ENCODE assay signal across 27 cellular contexts in genomic region chr3:127741690-127742089, GRCh38.
"Had no signal": no experiment of that assay in that cellular context is flagged by ENCODE, and none has a peak within 500 bp of the region (broad histone marks: within the 10 kb centered on the region; RNA-seq: fewer than 3 reads in every experiment).

No MANE protein-coding gene starts in this region.

- ATAC-seq: activated CD8-positive, alpha-beta T cell treated with anti-CD3 and anti-CD28 coated beads for 36 hours; activated naive CD8-positive, alpha-beta T cell treated with anti-CD3 and anti-CD28 coated beads, Interleukin-2, amount 50 U/mL, for 24 hours; activated T-cell treated with anti-CD3 and anti-CD28 coated beads, Interleukin-2, amount 50 U/mL, for 4 hours; activated T-helper 17 cell treated with anti-CD3 and anti-CD28 coated beads, Interleukin-2, amount 50 U/mL, for 72 hours; left lobe of liver; naive thymus-derived CD8-positive, alpha-beta T cell; pancreas had no signal

- H3K36me3 ChIP-seq: breast epithelium, pancreas, prostate gland, thyroid gland, vagina had no signal

- H3K4me3 ChIP-seq: breast epithelium, pancreas, prostate gland, thyroid gland, upper lobe of left lung, vagina had no signal

- H3K4me3 Mint-ChIP-seq: activated CD4-positive, alpha-beta T cell treated with anti-CD3 and anti-CD28 coated beads, Interleukin-2, amount 10 ng/mL, durations not matched to agents 24 days and 14 days; activated CD8-positive, alpha-beta T cell treated with anti-CD3 and anti-CD28 coated beads for 36 hours; activated naive CD4-positive, alpha-beta T cell treated with anti-CD3 and anti-CD28 coated beads, Interleukin-2, amount 50 U/mL, for 24 hours; activated naive CD8-positive, alpha-beta T cell treated with anti-CD3 and anti-CD28 coated beads, Interleukin-2, amount 50 U/mL, for 24 hours; activated T-cell treated with anti-CD3 and anti-CD28 coated beads, Interleukin-2, amount 50 U/mL, for 4 hours; activated T-helper 17 cell treated with anti-CD3 and anti-CD28 coated beads, Interleukin-2, amount 50 U/mL, for 72 hours; central memory CD8-positive, alpha-beta T cell; dendritic cell treated with granulocyte-macrophage colony-stimulating factor and Interleukin-4, amounts not matched to agents 40 ng/mL and 50 ng/mL, for 4 days; naive thymus-derived CD8-positive, alpha-beta T cell; neural crest cell had no signal

- DNase-seq: activated CD4-positive, alpha-beta T cell treated with anti-CD3 and anti-CD28 coated beads, Interleukin-2, amount 10 ng/mL, durations not matched to agents 24 days and 14 days; activated CD4-positive, CD25-positive, alpha-beta regulatory T cell treated with anti-CD3 and anti-CD28 coated beads, Interleukin-2, amount 50 U/mL, for 72 hours; activated CD8-positive, alpha-beta T cell treated with anti-CD3 and anti-CD28 coated beads for 36 hours; activated naive CD8-positive, alpha-beta T cell treated with anti-CD3 and anti-CD28 coated beads, Interleukin-2, amount 50 U/mL, for 24 hours; activated T-cell treated with anti-CD3 and anti-CD28 coated beads, Interleukin-2, amount 50 U/mL, for 4 hours; amygdala; effector CD4-positive, alpha-beta T cell; head of caudate nucleus; midbrain; naive thymus-derived CD8-positive, alpha-beta T cell; nucleus accumbens; pancreas; stimulated activated CD4-positive, alpha-beta T cell treated with anti-CD3 and anti-CD28 coated beads, Interleukin-2, amount 100 ng/mL, for 48 hours; stimulated activated naive CD4-positive, alpha-beta T cell treated with Interleukin-2 at 50 U/mL for 16 hours; substantia nigra; T-helper 2 cell; thyroid gland; upper lobe of left lung had no signal

- H3K9me3 ChIP-seq: breast epithelium, pancreas, prostate gland, thyroid gland, upper lobe of left lung, vagina had no signal

- H3K27me3 Mint-ChIP-seq: activated CD8-positive, alpha-beta T cell treated with anti-CD3 and anti-CD28 coated beads for 36 hours; activated naive CD8-positive, alpha-beta T cell treated with anti-CD3 and anti-CD28 coated beads, Interleukin-2, amount 50 U/mL, for 24 hours had no signal

- H3K27ac Mint-ChIP-seq: activated CD4-positive, alpha-beta T cell treated with anti-CD3 and anti-CD28 coated beads, Interleukin-2, amount 10 ng/mL, durations not matched to agents 24 days and 14 days; activated CD8-positive, alpha-beta T cell treated with anti-CD3 and anti-CD28 coated beads for 36 hours; activated naive CD4-positive, alpha-beta T cell treated with anti-CD3 and anti-CD28 coated beads, Interleukin-2, amount 50 U/mL, for 24 hours; activated naive CD8-positive, alpha-beta T cell treated with anti-CD3 and anti-CD28 coated beads, Interleukin-2, amount 50 U/mL, for 24 hours; activated T-helper 17 cell treated with anti-CD3 and anti-CD28 coated beads, Interleukin-2, amount 50 U/mL, for 72 hours; dendritic cell treated with granulocyte-macrophage colony-stimulating factor and Interleukin-4, amounts not matched to agents 40 ng/mL and 50 ng/mL, for 4 days; naive thymus-derived CD8-positive, alpha-beta T cell had no signal

- H3K4me1 Mint-ChIP-seq: activated naive CD4-positive, alpha-beta T cell treated with anti-CD3 and anti-CD28 coated beads, Interleukin-2, amount 50 U/mL, for 24 hours; activated naive CD8-positive, alpha-beta T cell treated with anti-CD3 and anti-CD28 coated beads, Interleukin-2, amount 50 U/mL, for 24 hours; activated T-helper 17 cell treated with anti-CD3 and anti-CD28 coated beads, Interleukin-2, amount 50 U/mL, for 72 hours; central memory CD8-positive, alpha-beta T cell had no signal

- H3K27ac ChIP-seq: pancreas, prostate gland, thyroid gland, vagina had no signal

- H3K27me3 ChIP-seq: breast epithelium, pancreas, thyroid gland, upper lobe of left lung, vagina had no signal

- H3K9me3 Mint-ChIP-seq: activated CD4-positive, alpha-beta T cell treated with anti-CD3 and anti-CD28 coated beads, Interleukin-2, amount 10 ng/mL, durations not matched to agents 24 days and 14 days; activated CD8-positive, alpha-beta T cell treated with anti-CD3 and anti-CD28 coated beads for 36 hours; activated naive CD4-positive, alpha-beta T cell treated with anti-CD3 and anti-CD28 coated beads, Interleukin-2, amount 50 U/mL, for 24 hours; activated naive CD8-positive, alpha-beta T cell treated with anti-CD3 and anti-CD28 coated beads, Interleukin-2, amount 50 U/mL, for 24 hours; activated T-cell treated with anti-CD3 and anti-CD28 coated beads, Interleukin-2, amount 50 U/mL, for 4 hours; activated T-helper 17 cell treated with anti-CD3 and anti-CD28 coated beads, Interleukin-2, amount 50 U/mL, for 72 hours; central memory CD8-positive, alpha-beta T cell; dendritic cell treated with granulocyte-macrophage colony-stimulating factor and Interleukin-4, amounts not matched to agents 40 ng/mL and 50 ng/mL, for 4 days; naive thymus-derived CD8-positive, alpha-beta T cell; neural crest cell had no signal
